ENCODE assay signal across 21 cellular contexts in the genomic region with DNA sequence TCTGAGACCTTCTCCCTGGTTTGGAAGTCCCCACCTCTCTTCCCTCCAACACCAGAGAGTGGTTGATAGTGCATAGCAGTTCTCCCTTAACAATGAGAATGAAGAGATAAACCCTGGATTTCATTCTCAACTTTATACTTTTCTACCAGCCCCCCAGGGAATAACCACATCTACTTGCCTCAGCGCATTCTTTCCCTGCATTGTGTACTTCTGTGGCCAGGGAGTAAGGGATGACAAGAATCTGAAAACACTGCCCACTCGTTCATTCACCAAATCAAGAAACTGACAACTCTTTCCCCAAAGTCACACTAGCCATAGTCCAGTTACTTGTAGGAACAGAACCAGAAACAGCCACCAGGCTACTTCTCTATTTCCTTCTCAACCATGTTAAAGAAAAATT. TPM values are rescaled to one million over a fixed set of nuclear protein-coding genes. Genes with fewer than 3 reads are reported as not detected.
A peak's percentile ranks its signal among the peaks of the same experiment; 100 is the strongest.
DNase-seq lines count a peak whose midpoint lies in the region; TF ChIP-seq lines count a peak whose summit lies in the region.
"Had no signal": no experiment of that assay in that cellular context is flagged by ENCODE, and none has a peak within 500 bp of the region (broad histone marks: within the 10 kb centered on the region; RNA-seq: fewer than 3 reads in every experiment).

No MANE protein-coding gene starts in this region.

- no peak overlapping the region for H3K4me3 ChIP-seq in osteoblast (ENCODE audit: insufficient read depth, low read length)
- no peak overlapping the region for H3K4me3 ChIP-seq in vagina
- H3K4me3 ChIP-seq: cardiac muscle cell, left ventricle myocardium inferior had no signal

- H3K4me1 ChIP-seq in osteoblast (ENCODE audit: insufficient read depth, low read length) (peaks cover 8% of the 10 kb centered on the region), vagina (no peaks in the 10 kb centered on the region)
- H3K4me1 ChIP-seq: left ventricle myocardium inferior had no signal

- H3K27me3 ChIP-seq in osteoblast (ENCODE audit: insufficient read depth, low read length) (peaks cover 2% of the 10 kb centered on the region), vagina (no peaks in the 10 kb centered on the region)
- H3K27me3 ChIP-seq: cardiac muscle cell had no signal

- H3K79me2 ChIP-seq in osteoblast (ENCODE audit: insufficient read depth, low read length) = no peaks in the 10 kb centered on the region

- H3K4me2 ChIP-seq in osteoblast (ENCODE audit: insufficient read depth, low read length) = no peak overlapping the region

- H3K36me3 ChIP-seq in osteoblast (ENCODE audit: insufficient read depth, low read length) = no peaks in the 10 kb centered on the region
- no peaks in the 10 kb centered on the region for H3K36me3 ChIP-seq in vagina
- H3K36me3 ChIP-seq: cardiac muscle cell, left ventricle myocardium inferior had no signal

- no peak overlapping the region for H3K4me3 Mint-ChIP-seq in Calu3 (ENCODE audit: low read depth, unreplicated experiment)
- H3K4me3 Mint-ChIP-seq: activated B cell treated with CpG ODN at 0.5 μM for 24 hours; activated naive CD8-positive, alpha-beta T cell treated with anti-CD3 and anti-CD28 coated beads, Interleukin-2, amount 10 ng/mL, durations not matched to agents 7 days and 5 days; CD8-positive, alpha-beta T cell; immature natural killer cell; stimulated activated memory B cell treated with anti-CD40 and anti-IgM and Interleukin-4, amounts not matched to agents 10 μg/mL and 1 μg/mL and 100 μg/mL, for 72 hours had no signal

- no TSS peak for BruUV-seq in Calu3 (replicated peaks; lab: Mats Ljungman, UMichigan)

- TF ChIP-seq CTCF in Calu3 (IDR thresholded peaks at IDR 0.05; ENCODE audit: unreplicated experiment) (no peak), osteoblast (IDR thresholded peaks at IDR 0.05; ENCODE audit: extremely low read depth, low read depth, low read length) (no peak), vagina (IDR thresholded peaks at IDR 0.05) (no peak)

- DNase-seq in Calu3 (no peak), M059J (ENCODE audit: low read depth) (peak; percentile 78), dedifferentiated amniotic fluid mesenchymal stem cell (ENCODE audit: extremely low spot score) (peak; percentile 18), osteoblast (ENCODE audit: insufficient read length, low spot score, missing footprints) (peak; percentile 74), substantia nigra (lab: John Stamatoyannopoulos, UW) (no peak), vagina (ENCODE audit: extremely low spot score in 2 of 2) (no peak), NAMALWA (ENCODE audit: low spot score) (no peak), NCI-H446 (lab: John Stamatoyannopoulos, UW) (no peak)
- DNase-seq: activated B cell treated with CpG ODN at 0.5 μM for 24 hours; activated CD4-positive, alpha-beta T cell treated with anti-CD3 and anti-CD28 coated beads, Interleukin-2, amount 50 U/mL, for 48 hours; activated effector memory CD4-positive, alpha-beta T cell treated with Interleukin-2 at 50 U/mL for 16 hours; activated naive CD8-positive, alpha-beta T cell treated with anti-CD3 and anti-CD28 coated beads, Interleukin-2, amount 10 ng/mL, durations not matched to agents 7 days and 5 days; CD8-positive, alpha-beta T cell; DMS53; immature natural killer cell; left ventricle myocardium inferior; NCI-H146; NCI-H526; stimulated activated CD4-positive, alpha-beta T cell treated with anti-CD3 and anti-CD28 coated beads, Interleukin-1b, Interleukin-23, amount 100 ng/mL, for 48 hours had no signal

- TF ChIP-seq POLR2A in vagina (IDR thresholded peaks at IDR 0.05) = no peak

- H3K9me3 Mint-ChIP-seq in Calu3 (ENCODE audit: low read depth, unreplicated experiment) = no peaks in the 10 kb centered on the region
- H3K9me3 Mint-ChIP-seq: CD8-positive, alpha-beta T cell; immature natural killer cell had no signal

- no peaks in the 10 kb centered on the region for H3K9me3 ChIP-seq in osteoblast (ENCODE audit: low read depth, low read length)
- H3K9me3 ChIP-seq in vagina = no peaks in the 10 kb centered on the region
- H3K9me3 ChIP-seq: left ventricle myocardium inferior had no signal

- peaks cover 16% of the 10 kb centered on the region for H3K4me1 Mint-ChIP-seq in Calu3 (ENCODE audit: low read depth, unreplicated experiment)
- H3K4me1 Mint-ChIP-seq: activated B cell treated with CpG ODN at 0.5 μM for 24 hours; immature natural killer cell; stimulated activated memory B cell treated with anti-CD40 and anti-IgM and Interleukin-4, amounts not matched to agents 10 μg/mL and 1 μg/mL and 100 μg/mL, for 72 hours had no signal

- H3K27ac ChIP-seq in osteoblast (ENCODE audit: low read depth, low read length) = no peak overlapping the region
- H3K27ac ChIP-seq in substantia nigra (ENCODE audit: low read depth, low read length, poor library complexity, severe bottlenecking) = no peak overlapping the region
- H3K27ac ChIP-seq in vagina = no peak overlapping the region
- H3K27ac ChIP-seq: cardiac muscle cell, left ventricle myocardium inferior had no signal

- H3K27me3 Mint-ChIP-seq in Calu3 (ENCODE audit: unreplicated experiment) = no peaks in the 10 kb centered on the region
- H3K27me3 Mint-ChIP-seq: activated B cell treated with CpG ODN at 0.5 μM for 24 hours; activated naive CD8-positive, alpha-beta T cell treated with anti-CD3 and anti-CD28 coated beads, Interleukin-2, amount 10 ng/mL, durations not matched to agents 7 days and 5 days had no signal

- H4K20me1 ChIP-seq in osteoblast (ENCODE audit: insufficient read depth, low read length) = no peaks in the 10 kb centered on the region

- H3K36me3 Mint-ChIP-seq in Calu3 (ENCODE audit: insufficient read depth, unreplicated experiment) = peaks cover 12% of the 10 kb centered on the region
- H3K36me3 Mint-ChIP-seq: activated naive CD8-positive, alpha-beta T cell treated with anti-CD3 and anti-CD28 coated beads, Interleukin-2, amount 10 ng/mL, durations not matched to agents 7 days and 5 days; CD8-positive, alpha-beta T cell; immature natural killer cell; stimulated activated memory B cell treated with anti-CD40 and anti-IgM and Interleukin-4, amounts not matched to agents 10 μg/mL and 1 μg/mL and 100 μg/mL, for 72 hours had no signal

- peak overlapping the region; percentile 9 for H3K27ac Mint-ChIP-seq in Calu3 (ENCODE audit: unreplicated experiment)
- H3K27ac Mint-ChIP-seq: activated B cell treated with CpG ODN at 0.5 μM for 24 hours; activated naive CD8-positive, alpha-beta T cell treated with anti-CD3 and anti-CD28 coated beads, Interleukin-2, amount 10 ng/mL, durations not matched to agents 7 days and 5 days; CD8-positive, alpha-beta T cell; stimulated activated memory B cell treated with anti-CD40 and anti-IgM and Interleukin-4, amounts not matched to agents 10 μg/mL and 1 μg/mL and 100 μg/mL, for 72 hours had no signal

- no peak overlapping the region for H2AFZ ChIP-seq in osteoblast (ENCODE audit: low read length)

- CTCF ChIA-PET in Calu3 (lab: Charles Lee) = no interaction called here

- intact Hi-C loops in Calu3 (cut with micrococcal nuclease; ENCODE audit: unreplicated experiment) = no loop called here
- intact Hi-C loops in vagina (cut with DNase I) = no loop called here

RNA-seq across cellular contexts. Expression of gene SPIN1, which starts 46.0 kb away (rescaled TPM):
- total RNA-seq in Calu3 (2022) (56.7 and 59.5 TPM in 2 replicates), osteoblast (159 and 162 TPM in 2 replicates), vagina (72.9 TPM)
- total RNA-seq in M059J (2014; rRNA removed; shearing (Covaris generic)) = 117 and 149 TPM in 2 replicates

Comparison
In these comparisons a context has a peak if more than half of its experiments do, and no peak if none do; other contexts are left out.
1. DNase-seq: peak in M059J (single experiment), dedifferentiated amniotic fluid mesenchymal stem cell (single experiment) and osteoblast (single experiment); none in Calu3 (single experiment), substantia nigra (0 of 49), vagina (0 of 2), NAMALWA (single experiment) and NCI-H446 (0 of 2).